34 cellular contexts compared by ENCODE assay signal in genomic region chr4:151928112-151928511, GRCh38.
A peak's percentile ranks its signal among the peaks of the same experiment; 100 is the strongest.
DNase-seq lines count a peak whose midpoint lies in the region; ATAC-seq and TF ChIP-seq lines count a peak whose summit lies in the region.
"Had no signal": no experiment of that assay in that cellular context is flagged by ENCODE, and none has a peak within 500 bp of the region (broad histone marks: within the 10 kb centered on the region; RNA-seq: fewer than 3 reads in every experiment).

No MANE protein-coding gene starts in this region.

- TF ChIP-seq RAD21 in neural cell (conservative IDR thresholded peaks at IDR 0.05): no peak

- H3K36me3 Mint-ChIP-seq in Caco-2 (ENCODE audit: insufficient read depth, unreplicated experiment) (no peaks in the 10 kb centered on the region), GM23338 (ENCODE audit: low read depth) (no peaks in the 10 kb centered on the region)
- H3K36me3 Mint-ChIP-seq: CD14-positive monocyte; CD4-positive, alpha-beta memory T cell; CD8-positive, alpha-beta T cell had no signal

- TF ChIP-seq EP300 in esophagus muscularis mucosa (IDR thresholded peaks at IDR 0.05) (no peak), neural cell (conservative IDR thresholded peaks at IDR 0.05; ENCODE audit: poor library complexity, severe bottlenecking) (no peak)

- H3K9me2 ChIP-seq in GM23338 (ENCODE audit: insufficient read depth) (peaks cover 14% of the 10 kb centered on the region; the same call in 1 of the 2 replicates), neural cell (ENCODE audit: insufficient read depth, low read length) (no peaks in the 10 kb centered on the region)

- H3K4me1 ChIP-seq in Caco-2 (peaks cover 15% of the 10 kb centered on the region), GM23338 (ENCODE audit: insufficient read depth) (no peaks in the 10 kb centered on the region), esophagus muscularis mucosa (no peaks in the 10 kb centered on the region)
- H3K4me1 ChIP-seq: A549, BE2C had no signal

- intact Hi-C loops in Caco-2 (cut with micrococcal nuclease; ENCODE audit: unreplicated experiment): loop anchor here (1.0 kb wide), 1 partner anchor 29 kb away; no protein-coding TSS in a partner anchor
- intact Hi-C loops in esophagus muscularis mucosa (cut with DNase I): no loop called here

- H3K4me1 Mint-ChIP-seq in Caco-2 (ENCODE audit: low read depth, unreplicated experiment): peaks cover 6% of the 10 kb centered on the region
- peaks cover 3% of the 10 kb centered on the region; the same call in 1 of the 3 replicates for H3K4me1 Mint-ChIP-seq in GM23338
- H3K4me1 Mint-ChIP-seq: B cell had no signal

- H2AFZ ChIP-seq in GM23338: peak overlapping the region; percentile 43; the same call in 1 of the 2 replicates
- no peak overlapping the region for H2AFZ ChIP-seq in neural cell (ENCODE audit: low read depth, low read length)

- H3K9me3 ChIP-seq in Caco-2 (no peaks in the 10 kb centered on the region), esophagus muscularis mucosa (no peaks in the 10 kb centered on the region), neural cell (ENCODE audit: low read length) (no peaks in the 10 kb centered on the region)
- H3K9me3 ChIP-seq: A549; BE2C; BLaER1; BLaER1 treated with 17β-estradiol and CSF1 and Interleukin-3, amounts not matched to agents 10 nM and 100 nM had no signal

- H3K79me2 ChIP-seq in GM23338 (replicated peaks; ENCODE audit: insufficient read depth): no peaks in the 10 kb centered on the region
- H3K79me2 ChIP-seq in neural cell (replicated peaks; ENCODE audit: insufficient read depth, low read length): no peaks in the 10 kb centered on the region

- CTCF ChIA-PET in Caco-2 (lab: Charles Lee): interaction anchor here (0.9 to 1.1 kb wide), 2 partner anchors 11 to 28 kb away, joined by 3 to 6 read pairs; no protein-coding TSS in a partner anchor

- no peak overlapping the region for H3K4me3 ChIP-seq in Caco-2 (ENCODE audit: low read depth, low read length)
- no peak overlapping the region for H3K4me3 ChIP-seq in GM23338
- H3K4me3 ChIP-seq in esophagus muscularis mucosa: no peak overlapping the region
- H3K4me3 ChIP-seq in neural cell (ENCODE audit: low read length): no peak overlapping the region
- H3K4me3 ChIP-seq: A549; BLaER1; BLaER1 treated with 17β-estradiol and CSF1 and Interleukin-3, amounts not matched to agents 10 nM and 100 nM had no signal

- TF ChIP-seq CTCF in Caco-2 (IDR thresholded peaks at IDR 0.05; ENCODE audit: insufficient read depth in 1 of 2, low read depth in 1 of 2, low read length in 1 of 2, severe bottlenecking in 1 of 2, unreplicated experiment in 1 of 2): no peak
- TF ChIP-seq CTCF in GM23338 (conservative IDR thresholded peaks at IDR 0.05; ENCODE audit: low read depth in 2 of 2): no peak
- TF ChIP-seq CTCF in esophagus muscularis mucosa (IDR thresholded peaks at IDR 0.05): no peak
- no peak for TF ChIP-seq CTCF in neural cell (IDR thresholded peaks at IDR 0.05; ENCODE audit: poor library complexity, severe bottlenecking)

- ATAC-seq in GM23338: no peak
- ATAC-seq: A549; CD8-positive, alpha-beta T cell had no signal

- POLR2A ChIA-PET in Caco-2 (lab: Charles Lee): no interaction called here

- H4K20me1 ChIP-seq in GM23338 (replicated peaks; ENCODE audit: insufficient read depth): no peaks in the 10 kb centered on the region
- H4K20me1 ChIP-seq in neural cell (ENCODE audit: insufficient read depth): no peaks in the 10 kb centered on the region
- H4K20me1 ChIP-seq: BLaER1; BLaER1 treated with 17β-estradiol and CSF1 and Interleukin-3, amounts not matched to agents 10 nM and 100 nM had no signal

- H3K27me3 Mint-ChIP-seq in Caco-2 (ENCODE audit: insufficient read depth, unreplicated experiment) (no peaks in the 10 kb centered on the region), GM23338 (ENCODE audit: insufficient read depth, low read depth, poor library complexity) (no peaks in the 10 kb centered on the region)
- H3K27me3 Mint-ChIP-seq: CD4-positive, alpha-beta memory T cell; CD4-positive, alpha-beta T cell had no signal

- DNase-seq in Caco-2: peak; percentile 31 to 48
- DNase-seq in GM23338 (ENCODE audit: low spot score): no peak
- DNase-seq in esophagus muscularis mucosa (ENCODE audit: extremely low spot score): peak; percentile 53
- DNase-seq in ureter (ENCODE audit: low spot score): no peak
- DNase-seq in NCI-H128 (lab: John Stamatoyannopoulos, UW; ENCODE audit: unreplicated experiment): no peak
- DNase-seq in mesenteric fat pad (ENCODE audit: low spot score): no peak
- no peak for DNase-seq in activated T-cell treated with anti-CD3 and anti-CD28 coated beads, Interleukin-2, amount 50 U/mL, for 1 hour
- DNase-seq: 8988T; ACHN; AML-193; BE2C; C1 segment of cervical spinal cord; Calu3; CD4-positive, alpha-beta memory T cell; CD4-positive, alpha-beta T cell; CD4-positive, CD25-positive, alpha-beta regulatory T cell; CD8-positive, alpha-beta memory T cell; CD8-positive, alpha-beta T cell; COR-L47; DMS 273 treated with DMSO at 0.1 percent for 48 hours; DMS153; DMS53; DMS79; DMS79 treated with DMSO at 0.1 percent for 48 hours; DND-41; EL had no signal

- H3K27ac ChIP-seq in GM23338 (ENCODE audit: low read depth) (no peak overlapping the region), esophagus muscularis mucosa (replicated peaks in 1 of 4) (no peak overlapping the region), neural cell (ENCODE audit: low read length) (peak overlapping the region; percentile 44)
- H3K27ac ChIP-seq: 22Rv1; A549; BLaER1; BLaER1 treated with 17β-estradiol and CSF1 and Interleukin-3, amounts not matched to agents 10 nM and 100 nM; C4-2B had no signal

- no peak overlapping the region for H3K4me3 Mint-ChIP-seq in Caco-2 (ENCODE audit: unreplicated experiment)
- H3K4me3 Mint-ChIP-seq in GM23338: no peak overlapping the region
- H3K4me3 Mint-ChIP-seq: B cell; CD14-positive monocyte; CD4-positive, alpha-beta memory T cell; CD4-positive, alpha-beta T cell; CD4-positive, CD25-positive, alpha-beta regulatory T cell; CD8-positive, alpha-beta memory T cell; CD8-positive, alpha-beta T cell had no signal

- no peaks in the 10 kb centered on the region for H3F3A ChIP-seq in GM23338 (replicated peaks; ENCODE audit: low read depth)
- no peaks in the 10 kb centered on the region for H3F3A ChIP-seq in neural cell (ENCODE audit: insufficient read depth, low read length, poor library complexity, severe bottlenecking)

- no peak overlapping the region for H3K4me2 ChIP-seq in GM23338
- H3K4me2 ChIP-seq in neural cell (ENCODE audit: low read length): no peak overlapping the region
- H3K4me2 ChIP-seq: A549; BLaER1; BLaER1 treated with 17β-estradiol and CSF1 and Interleukin-3, amounts not matched to agents 10 nM and 100 nM had no signal

- BruUV-seq in Caco-2 (replicated peaks; lab: Mats Ljungman, UMichigan): no TSS peak

- WGBS in esophagus muscularis mucosa: 77% methylated on average over 5 of the region's 5 CpGs

- TF ChIP-seq POLR2A in esophagus muscularis mucosa (IDR thresholded peaks at IDR 0.05; ENCODE audit: low read depth): no peak

- H3K9ac ChIP-seq in neural cell (ENCODE audit: low read length): no peak overlapping the region
- H3K9ac ChIP-seq: BLaER1; BLaER1 treated with 17β-estradiol and CSF1 and Interleukin-3, amounts not matched to agents 10 nM and 100 nM had no signal

- H3K36me3 ChIP-seq in Caco-2 (ENCODE audit: control insufficient read depth, insufficient read depth, low read length): no peaks in the 10 kb centered on the region
- H3K36me3 ChIP-seq in GM23338 (ENCODE audit: insufficient read depth): no peaks in the 10 kb centered on the region
- no peaks in the 10 kb centered on the region for H3K36me3 ChIP-seq in esophagus muscularis mucosa
- H3K36me3 ChIP-seq in neural cell (ENCODE audit: insufficient read depth, low read length): no peaks in the 10 kb centered on the region
- H3K36me3 ChIP-seq: BE2C; BLaER1; BLaER1 treated with 17β-estradiol and CSF1 and Interleukin-3, amounts not matched to agents 10 nM and 100 nM had no signal

- H3K27ac Mint-ChIP-seq in Caco-2 (ENCODE audit: unreplicated experiment) (no peak overlapping the region), GM23338 (no peak overlapping the region)
- H3K27ac Mint-ChIP-seq: B cell; CD4-positive, alpha-beta T cell; CD4-positive, CD25-positive, alpha-beta regulatory T cell; CD8-positive, alpha-beta T cell had no signal

- H3K27me3 ChIP-seq in Caco-2 (replicated peaks; ENCODE audit: control insufficient read depth, insufficient read depth, low read length) (no peaks in the 10 kb centered on the region), GM23338 (ENCODE audit: insufficient read depth) (no peaks in the 10 kb centered on the region), esophagus muscularis mucosa (no peaks in the 10 kb centered on the region), neural cell (ENCODE audit: insufficient read depth, low read depth, low read length) (no peaks in the 10 kb centered on the region)
- H3K27me3 ChIP-seq: BE2C; BLaER1; BLaER1 treated with 17β-estradiol and CSF1 and Interleukin-3, amounts not matched to agents 10 nM and 100 nM had no signal

- H3K9me3 Mint-ChIP-seq in Caco-2 (ENCODE audit: unreplicated experiment) (peaks cover 18% of the 10 kb centered on the region), GM23338 (no peaks in the 10 kb centered on the region; the same call in 2 of the 3 replicates)
- H3K9me3 Mint-ChIP-seq: CD8-positive, alpha-beta memory T cell; CD8-positive, alpha-beta T cell had no signal

TF ChIP-seq in neural cell, 6 proteins besides CTCF, POLR2A, EP300 and RAD21 (continues in another document):
- TF ChIP-seq TAF1 (IDR thresholded peaks at IDR 0.05; ENCODE audit: low read depth) (no peak), SMC3 (conservative IDR thresholded peaks at IDR 0.05; ENCODE audit: poor library complexity) (no peak), MXI1 (conservative IDR thresholded peaks at IDR 0.05; ENCODE audit: poor library complexity, severe bottlenecking) (no peak), POLR2AphosphoS5 (IDR thresholded peaks at IDR 0.05) (no peak), EZH2 (IDR thresholded peaks at IDR 0.05; ENCODE audit: borderline replicate concordance, insufficient read depth, low read length, poor library complexity, severe bottlenecking) (no peak)

Comparison
In these comparisons a context has a peak if more than half of its experiments do, and no peak if none do; other contexts are left out.
1. DNase-seq: peak in Caco-2 (2 of 2) and esophagus muscularis mucosa (single experiment); none in GM23338 (single experiment), ureter (single experiment), NCI-H128 (single experiment), mesenteric fat pad (single experiment) and activated T-cell treated with anti-CD3 and anti-CD28 coated beads, Interleukin-2, amount 50 U/mL, for 1 hour (single experiment).